In the genomic region with DNA sequence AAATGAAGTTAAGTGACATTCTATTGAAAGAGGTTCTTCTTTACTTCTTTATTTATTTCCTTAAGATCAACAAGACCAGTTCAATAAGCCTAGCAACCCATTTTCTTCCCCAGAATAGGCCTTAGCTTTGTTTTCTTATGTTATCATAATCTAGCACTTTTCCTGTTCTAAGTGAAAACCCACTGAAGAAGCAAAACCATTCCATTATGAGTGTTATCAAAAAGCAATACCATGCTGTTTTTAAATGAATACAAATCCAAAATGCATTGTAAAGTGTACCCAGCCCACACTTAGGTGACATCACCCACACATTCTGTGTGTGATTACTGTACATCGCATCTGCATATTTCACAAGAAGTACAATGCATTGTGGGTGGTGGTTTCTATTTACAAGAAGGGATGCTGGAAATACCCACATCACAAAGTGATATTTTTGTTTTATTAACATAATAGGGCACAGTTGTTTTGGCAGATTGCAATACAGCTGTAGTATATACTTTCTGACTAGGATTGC, we compare ENCODE assay signal across 12 cellular contexts.
DNase-seq lines count a peak whose midpoint lies in the region; ATAC-seq lines count a peak whose summit lies in the region.
"Had no signal": no experiment of that assay in that cellular context is flagged by ENCODE, and none has a peak within 500 bp of the region (broad histone marks: within the 10 kb centered on the region; RNA-seq: fewer than 3 reads in every experiment).

No MANE protein-coding gene starts in this region.

- no peak overlapping the region for H3K14ac ChIP-seq in neuronal stem cell (ENCODE audit: low read length)

- H3K9me3 ChIP-seq in neuronal stem cell (replicated peaks in 1 of 2; ENCODE audit: control insufficient read depth in 2 of 2, insufficient read depth in 1 of 2, low read depth in 1 of 2, low read length in 2 of 2): no peaks in the 10 kb centered on the region
- H3K9me3 ChIP-seq: right lobe of liver had no signal

- no peaks in the 10 kb centered on the region for H3K4me1 ChIP-seq in neuronal stem cell (ENCODE audit: control insufficient read depth in 2 of 2, insufficient read depth in 1 of 2, low read depth in 1 of 2, low read length in 2 of 2)
- H3K4me1 ChIP-seq: right lobe of liver had no signal

- no peaks in the 10 kb centered on the region for H3K79me1 ChIP-seq in neuronal stem cell (ENCODE audit: low read depth, low read length)

- no peaks in the 10 kb centered on the region for H3K27me3 ChIP-seq in neuronal stem cell (ENCODE audit: control insufficient read depth in 3 of 3, insufficient read depth in 3 of 3, low read depth in 1 of 3, low read length in 3 of 3)
- H3K27me3 ChIP-seq: right lobe of liver had no signal

- H3K4me2 ChIP-seq in neuronal stem cell (ENCODE audit: insufficient read depth, low read length, poor library complexity, severe bottlenecking): no peak overlapping the region

- in situ Hi-C loops in G401 (cut with HindIII; ENCODE audit: low sequenced_read_pairs): no loop called here

- H2AK5ac ChIP-seq in neuronal stem cell (ENCODE audit: low read depth, low read length): no peak overlapping the region

- H3K23ac ChIP-seq in neuronal stem cell (ENCODE audit: low read depth, low read length, poor library complexity): no peak overlapping the region

- H3K18ac ChIP-seq in neuronal stem cell (ENCODE audit: low read length): no peak overlapping the region

- H2AFZ ChIP-seq in neuronal stem cell (ENCODE audit: low read length): no peak overlapping the region

- H3K36me3 ChIP-seq in neuronal stem cell (replicated peaks in 1 of 2; ENCODE audit: control insufficient read depth in 2 of 2, insufficient read depth in 2 of 2, low read length in 2 of 2): no peaks in the 10 kb centered on the region
- H3K36me3 ChIP-seq: right lobe of liver had no signal

- no peak overlapping the region for H2BK5ac ChIP-seq in neuronal stem cell (ENCODE audit: low read length)

- H3K4me3 ChIP-seq in neuronal stem cell (ENCODE audit: low read length in 2 of 2): no peak overlapping the region
- H3K4me3 ChIP-seq: right lobe of liver had no signal

- peak; percentile 70 for ATAC-seq in GM21360 (IDR thresholded peaks at IDR 0.05; ENCODE audit: unreplicated experiment)
- ATAC-seq: left cardiac atrium, natural killer cell had no signal

- H4K8ac ChIP-seq in neuronal stem cell (ENCODE audit: low read depth, low read length): no peak overlapping the region

- no peak overlapping the region for H3K9ac ChIP-seq in neuronal stem cell (ENCODE audit: low read depth, low read length, poor library complexity)

- no peak overlapping the region for H2BK12ac ChIP-seq in neuronal stem cell (ENCODE audit: low read length)

- DNase-seq in G401 (ENCODE audit: low spot score) (peak; percentile 34), NCI-H69 (lab: John Stamatoyannopoulos, UW) (peak; percentile 2), epithelial cell of prostate (ENCODE audit: low read depth, low spot score) (peak; percentile 6), NCI-H1048 (lab: John Stamatoyannopoulos, UW) (no peak), neuronal stem cell (ENCODE audit: low spot score) (no peak), DMS79 treated with DMSO at 0.1 percent for 48 hours (lab: John Stamatoyannopoulos, UW) (no peak)
- no peak for DNase-seq in stimulated activated CD4-positive, alpha-beta T cell treated with anti-CD3 and anti-CD28 coated beads, Interleukin-1b, Interleukin-23, amount 100 ng/mL, for 48 hours
- DNase-seq: head of caudate nucleus, left cardiac atrium, natural killer cell, right lobe of liver had no signal

- H3K27ac ChIP-seq in epithelial cell of prostate (no peak overlapping the region), neuronal stem cell (replicated peaks; ENCODE audit: low read length) (no peak overlapping the region)
- H3K27ac ChIP-seq: right lobe of liver had no signal

- H3K4ac ChIP-seq in neuronal stem cell (ENCODE audit: low read length): no peak overlapping the region

- no peak overlapping the region for H2BK15ac ChIP-seq in neuronal stem cell (ENCODE audit: low read length)

- WGBS in neuronal stem cell (ENCODE audit: extremely low coverage in 2 of 2, insufficient read length in 2 of 2, insufficient replicate concordance in 1 of 2), 2 donors: no CpG with 5 or more reads among the region's 1 CpG

- no peak overlapping the region for H4K91ac ChIP-seq in neuronal stem cell (ENCODE audit: low read depth, low read length, poor library complexity)

- H2BK120ac ChIP-seq in neuronal stem cell (ENCODE audit: low read depth, low read length): no peak overlapping the region

Comparison
In these comparisons a context has a peak if more than half of its experiments do, and no peak if none do; other contexts are left out.
1. DNase-seq: peak in G401 (single experiment), NCI-H69 (single experiment) and epithelial cell of prostate (single experiment); none in stimulated activated CD4-positive, alpha-beta T cell treated with anti-CD3 and anti-CD28 coated beads, Interleukin-1b, Interleukin-23, amount 100 ng/mL, for 48 hours (single experiment), NCI-H1048 (single experiment), neuronal stem cell (single experiment) and DMS79 treated with DMSO at 0.1 percent for 48 hours (single experiment).